In the genomic region with DNA sequence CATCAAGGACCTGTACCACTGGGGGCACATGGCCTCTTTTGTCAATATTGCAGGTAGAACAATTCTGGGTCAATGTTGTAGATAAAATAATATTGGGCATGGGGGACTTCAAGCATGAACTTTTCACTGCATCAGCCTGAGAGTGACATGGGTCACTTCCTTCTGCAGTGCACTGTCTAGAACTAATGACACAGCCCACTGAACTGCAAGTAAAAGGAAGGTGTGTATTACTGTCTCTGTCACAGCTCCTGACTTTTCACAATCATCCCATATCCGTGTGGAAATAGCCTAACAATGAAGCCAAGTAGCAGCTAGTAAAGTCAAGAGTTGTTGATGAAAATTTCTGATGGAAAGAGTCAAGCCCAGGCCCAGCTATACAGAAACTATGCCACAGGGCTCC, we compare ENCODE assay signal across 9 cellular contexts.
"Had no signal": no experiment of that assay in that cellular context is flagged by ENCODE, and none has a peak within 500 bp of the region (broad histone marks: within the 10 kb centered on the region; RNA-seq: fewer than 3 reads in every experiment).

No MANE protein-coding gene starts in this region.

- ATAC-seq: HCT116, K562 had no signal

- H3K9me3 ChIP-seq: HAP-1 had no signal

- H3K4me1 ChIP-seq: HAP-1 had no signal

- H3K4me3 ChIP-seq: GM23248, HAP-1, K562 had no signal

- H3K36me3 ChIP-seq: HAP-1 had no signal

- H3K27ac ChIP-seq: GM23248 had no signal

- DNase-seq: GM23248, GOT3, H7, HFFc6, IMR-90, KG1 had no signal
